ENCODE assay signal across 22 cellular contexts in genomic region chr12:126719886-126720666, GRCh38.
DNase-seq lines count a peak whose midpoint lies in the region; ATAC-seq and TF ChIP-seq lines count a peak whose summit lies in the region.
"Had no signal": no experiment of that assay in that cellular context is flagged by ENCODE, and none has a peak within 500 bp of the region (broad histone marks: within the 10 kb centered on the region; RNA-seq: fewer than 3 reads in every experiment).

No MANE protein-coding gene starts in this region.

- TF ChIP-seq CTCF in psoas muscle (IDR thresholded peaks at IDR 0.05) (no peak), smooth muscle cell (IDR thresholded peaks at IDR 0.05; ENCODE audit: borderline replicate concordance, insufficient read depth, poor library complexity, severe bottlenecking) (no peak)

- H3K27me3 ChIP-seq in trophoblast cell (ENCODE audit: insufficient read depth, low read length) (no peaks in the 10 kb centered on the region), psoas muscle (ENCODE audit: insufficient read depth in 3 of 3, low read length in 2 of 3) (no peaks in the 10 kb centered on the region), smooth muscle cell (ENCODE audit: low read depth) (peaks cover 6% of the 10 kb centered on the region)
- H3K27me3 ChIP-seq: MG63 had no signal

- no peak overlapping the region for H3K9ac ChIP-seq in trophoblast cell (ENCODE audit: low read length)
- H3K9ac ChIP-seq in smooth muscle cell (ENCODE audit: low read depth) = no peak overlapping the region

- peak overlapping the region; percentile 68 for H2BK12ac ChIP-seq in trophoblast cell (ENCODE audit: low read length)

- no peaks in the 10 kb centered on the region for H3F3A ChIP-seq in smooth muscle cell (ENCODE audit: low read depth)

- WGBS in trophoblast cell (ENCODE audit: extremely low coverage, insufficient coverage, insufficient read length) = no CpG with 5 or more reads among the region's 5 CpGs
- WGBS in psoas muscle, 3 donors = 31 to 42% (median 39%) methylated on average over 5 of the region's 5 CpGs
- 57% methylated on average over 5 of the region's 5 CpGs for WGBS in smooth muscle cell (ENCODE audit: low lambda C conversion rate)

- H3K27ac ChIP-seq in trophoblast cell (ENCODE audit: low read depth, low read length) (peak overlapping the region; percentile 97), psoas muscle (no peak overlapping the region), smooth muscle cell (ENCODE audit: low read depth) (no peak overlapping the region)
- H3K27ac ChIP-seq: C4-2B had no signal

- CTCF ChIA-PET in HEK293T (lab: Yijun Ruan, JAX) = interaction anchor here (0.7 kb wide), 1 partner anchor 28 kb away, joined by 3 read pairs; no protein-coding TSS in a partner anchor

- H3K4me1 ChIP-seq in trophoblast cell (ENCODE audit: control insufficient read depth in 1 of 2, insufficient read depth in 2 of 2, low read length in 2 of 2) = peaks cover 7% of the 10 kb centered on the region in 2 experiments
- H3K4me1 ChIP-seq in psoas muscle = no peaks in the 10 kb centered on the region
- no peaks in the 10 kb centered on the region for H3K4me1 ChIP-seq in smooth muscle cell (ENCODE audit: low read depth)
- H3K4me1 ChIP-seq: HAP-1 had no signal

- DNase-seq in HEK293T (ENCODE audit: extremely low spot score) (no peak), SK-N-DZ (ENCODE audit: low spot score) (peak; percentile 69), left kidney (ENCODE audit: low read depth, low spot score) (peak; percentile 66), trophoblast cell (no peak), psoas muscle (no peak), T1000 (lab: John Stamatoyannopoulos, UW) (no peak), smooth muscle cell (lab: John Stamatoyannopoulos, UW; ENCODE audit: unreplicated experiment) (no peak)
- DNase-seq: Calu3; CD8-positive, alpha-beta memory T cell; DMS53; GDM1; Kasumi-1; MG63; NCI-H1694 treated with DMSO at 0.1 percent for 48 hours; NCI-H524; NCI-H774; NK-92 treated with Interleukin-12 subunit alpha and Interleukin-12 subunit beta, amount 100 ng/mL, for 24 hours; SIG-M5 had no signal

- H3K18ac ChIP-seq in trophoblast cell (ENCODE audit: low read length) = peak overlapping the region; percentile 87

- H4K8ac ChIP-seq in trophoblast cell (ENCODE audit: low read depth, low read length) = peak overlapping the region; percentile 79

- peaks cover 3% of the 10 kb centered on the region for H3K9me3 ChIP-seq in trophoblast cell (ENCODE audit: insufficient read depth, low read depth, low read length)
- no peaks in the 10 kb centered on the region for H3K9me3 ChIP-seq in psoas muscle
- no peaks in the 10 kb centered on the region for H3K9me3 ChIP-seq in smooth muscle cell (replicated peaks; ENCODE audit: low read depth)
- H3K9me3 ChIP-seq: HAP-1, MG63 had no signal

- H2BK5ac ChIP-seq in trophoblast cell (ENCODE audit: low read depth, low read length, poor library complexity) = peak overlapping the region; percentile 98

- POLR2A ChIA-PET in HEK293T (lab: Yijun Ruan, JAX) = no interaction called here

- H2AK5ac ChIP-seq in trophoblast cell (ENCODE audit: low read length) = peak overlapping the region; percentile 81

- H3K4me3 ChIP-seq in trophoblast cell (ENCODE audit: low read depth, low read length) = no peak overlapping the region
- H3K4me3 ChIP-seq in psoas muscle = no peak overlapping the region
- no peak overlapping the region for H3K4me3 ChIP-seq in smooth muscle cell
- H3K4me3 ChIP-seq: GM23338, HAP-1, MG63 had no signal

- H3K4me2 ChIP-seq in trophoblast cell (ENCODE audit: low read length) = peak overlapping the region; percentile 11
- no peak overlapping the region for H3K4me2 ChIP-seq in smooth muscle cell
- H3K4me2 ChIP-seq: GM23338 had no signal

- H4K20me1 ChIP-seq in smooth muscle cell (ENCODE audit: low read depth) = no peaks in the 10 kb centered on the region

- no peak overlapping the region for H3K23ac ChIP-seq in trophoblast cell (ENCODE audit: low read length)

- H4K91ac ChIP-seq in trophoblast cell (ENCODE audit: low read depth, low read length) = peak overlapping the region; percentile 90

- intact Hi-C loops in psoas muscle (cut with DNase I) = no loop called here

- no peak for ATAC-seq in psoas muscle
- ATAC-seq: GM23338, Panc1 had no signal

- peak overlapping the region; percentile 85 for H3K4ac ChIP-seq in trophoblast cell (ENCODE audit: low read depth, low read length)

- H2AFZ ChIP-seq in trophoblast cell (ENCODE audit: insufficient read depth, low read length, poor library complexity) = no peak overlapping the region
- no peak overlapping the region for H2AFZ ChIP-seq in smooth muscle cell (ENCODE audit: low read depth)
- H2AFZ ChIP-seq: GM23338 had no signal

- H3K36me3 ChIP-seq in trophoblast cell (ENCODE audit: control insufficient read depth in 1 of 2, insufficient read depth in 2 of 2, low read length in 2 of 2) = no peaks in the 10 kb centered on the region
- no peaks in the 10 kb centered on the region for H3K36me3 ChIP-seq in psoas muscle (ENCODE audit: insufficient read depth in 1 of 2, low read depth in 1 of 2)
- H3K36me3 ChIP-seq in smooth muscle cell (ENCODE audit: low read depth) = no peaks in the 10 kb centered on the region
- H3K36me3 ChIP-seq: HAP-1, MG63 had no signal

- peaks cover 14% of the 10 kb centered on the region for H3K79me1 ChIP-seq in trophoblast cell (ENCODE audit: low read length)

- H3K79me2 ChIP-seq in trophoblast cell (ENCODE audit: control insufficient read depth, insufficient read depth, low read length, poor library complexity) (peaks cover 1% of the 10 kb centered on the region), smooth muscle cell (ENCODE audit: low read depth) (no peaks in the 10 kb centered on the region)

- no peak overlapping the region for H4K12ac ChIP-seq in trophoblast cell (ENCODE audit: low read depth, low read length)

- H3K14ac ChIP-seq in trophoblast cell (ENCODE audit: low read length) = peak overlapping the region; percentile 86

- peak overlapping the region; percentile 99 for H2BK120ac ChIP-seq in trophoblast cell (ENCODE audit: insufficient read depth, low read length, poor library complexity)

TF ChIP-seq in HEK293T, 16 proteins besides CTCF, POLR2A, EP300 and RAD21:
- TF ChIP-seq PKNOX1 (IDR thresholded peaks at IDR 0.05) (peak; percentile 63; the same call in 1 of the 2 replicates), LEF1 (IDR thresholded peaks at IDR 0.05; ENCODE audit: borderline replicate concordance) (no peak)

Comparison
In these comparisons a context has a peak if more than half of its experiments do, and no peak if none do; other contexts are left out.
1. DNase-seq: peak in SK-N-DZ (single experiment) and left kidney (single experiment); none in HEK293T (single experiment), trophoblast cell (0 of 2), psoas muscle (0 of 2), T1000 (single experiment) and smooth muscle cell (single experiment).